Comparison of ENCODE assay signal across 11 cellular contexts in genomic region chr15:57861805-57862586, GRCh38.
DNase-seq lines count a peak whose midpoint lies in the region; ATAC-seq, FAIRE-seq and TF ChIP-seq lines count a peak whose summit lies in the region.
"Had no signal": no experiment of that assay in that cellular context is flagged by ENCODE, and none has a peak within 500 bp of the region (broad histone marks: within the 10 kb centered on the region; RNA-seq: fewer than 3 reads in every experiment).

No MANE protein-coding gene starts in this region.

- H2AK5ac ChIP-seq in H1 (ENCODE audit: low read depth, low read length), result no peak overlapping the region

- CTCF ChIA-PET in H1 (lab: Charles Lee; ENCODE audit: partially characterized antibody), result interaction anchor here (0.7 to 19.0 kb wide), 30 partner anchors 8 to 341 kb away, joined by 3 to 530 read pairs (median 5); partner anchors contain the start of gene ALDH1A2

- H3K4ac ChIP-seq in H1 (replicated peaks; ENCODE audit: insufficient read length, low read depth, low read length), result no peak overlapping the region

- no peak overlapping the region for H2BK120ac ChIP-seq in H1 (replicated peaks; ENCODE audit: low read depth, low read length)

- H2BK20ac ChIP-seq in H1 (ENCODE audit: low read length), result no peak overlapping the region

- POLR2A ChIA-PET in H1 (lab: Charles Lee; ENCODE audit: partially characterized antibody), result interaction anchor here (0.7 kb wide), 1 partner anchor 111 kb away, joined by 3 read pairs; no protein-coding TSS in a partner anchor

- peaks cover 0 to 2% of the 10 kb centered on the region in 2 experiments for H4K20me1 ChIP-seq in H1 (replicated peaks in 1 of 2; ENCODE audit: control insufficient read depth in 1 of 2, insufficient read depth in 2 of 2, low read length in 2 of 2)

- H2AFZ ChIP-seq in H1 (ENCODE audit: low read length), result no peak overlapping the region

- no peak for TF ChIP-seq EP300 in H1 (IDR thresholded peaks at IDR 0.05; ENCODE audit: borderline replicate concordance in 1 of 2, low read depth in 2 of 2, low read length in 2 of 2)
- no peak for TF ChIP-seq EP300 in upper lobe of left lung (IDR thresholded peaks at IDR 0.05)

- H3K36me3 ChIP-seq in H1 (ENCODE audit: control insufficient read depth in 2 of 4, insufficient read depth in 4 of 4, low read length in 3 of 4), result no peaks in the 10 kb centered on the region
- no peaks in the 10 kb centered on the region for H3K36me3 ChIP-seq in upper lobe of left lung
- H3K36me3 ChIP-seq in WERI-Rb-1, result no peaks in the 10 kb centered on the region

- no peak overlapping the region for H2BK12ac ChIP-seq in H1 (ENCODE audit: low read depth, low read length)

- H3K9me3 ChIP-seq in H1 (ENCODE audit: insufficient read depth in 2 of 2, low read depth in 1 of 2, low read length in 1 of 2) (no peaks in the 10 kb centered on the region), upper lobe of left lung (no peaks in the 10 kb centered on the region), WERI-Rb-1 (ENCODE audit: severe bottlenecking) (no peaks in the 10 kb centered on the region)

- no peak overlapping the region for H3K56ac ChIP-seq in H1 (replicated peaks; ENCODE audit: insufficient read length, low read depth, low read length)

- no peak overlapping the region for H2BK5ac ChIP-seq in H1 (ENCODE audit: low read depth, low read length)

- no peak overlapping the region for H3K9ac ChIP-seq in H1 (replicated peaks in 1 of 4; ENCODE audit: extremely low read depth in 1 of 4, low read depth in 3 of 4, low read length in 3 of 4)

- H3K27me3 ChIP-seq in H1 (replicated peaks in 1 of 4; ENCODE audit: control insufficient read depth in 3 of 4, extremely low read depth in 1 of 4, insufficient read depth in 3 of 4, low read length in 3 of 4) (no peaks in the 10 kb centered on the region), upper lobe of left lung (no peaks in the 10 kb centered on the region), WERI-Rb-1 (ENCODE audit: insufficient read depth, low read depth, severe bottlenecking) (no peaks in the 10 kb centered on the region)

- H2BK15ac ChIP-seq in H1 (ENCODE audit: low read length), result no peak overlapping the region

- no peak overlapping the region for H3K18ac ChIP-seq in H1 (ENCODE audit: extremely low read depth, low read length)

- no peak for TF ChIP-seq CTCF in H1 (IDR thresholded peaks at IDR 0.05; ENCODE audit: control extremely low read depth in 1 of 3, insufficient read depth in 1 of 3, low read depth in 1 of 3, low read length in 3 of 3)
- no peak for TF ChIP-seq CTCF in upper lobe of left lung (IDR thresholded peaks at IDR 0.05)
- no peak for TF ChIP-seq CTCF in WERI-Rb-1 (IDR thresholded peaks at IDR 0.05; ENCODE audit: low read depth, low read length)

- no peak overlapping the region for H3K14ac ChIP-seq in H1 (ENCODE audit: insufficient read length)

- 85% methylated on average over 6 of the region's 6 CpGs; no CpG with 5 or more reads in 1 of the 2 experiments for WGBS in H1 (ENCODE audit: extremely low coverage in 1 of 2, insufficient coverage in 1 of 2, insufficient read length in 1 of 2, insufficient replicate concordance in 2 of 2, low coverage in 1 of 2, low lambda C conversion rate in 2 of 2, missing lambda C conversion rate in 1 of 2), 2 experiments
- WGBS in upper lobe of left lung, 2 donors, result 57% methylated on average over 6 of the region's 6 CpGs

- H3K27ac ChIP-seq in H1 (ENCODE audit: low read depth, low read length) (no peak overlapping the region), upper lobe of left lung (no peak overlapping the region), WERI-Rb-1 (no peak overlapping the region)

- no peak for FAIRE-seq in H1 (lab: Jason Lieb, UNC)

- H3K4me3 ChIP-seq in H1 (ENCODE audit: extremely low read depth in 1 of 4, insufficient read depth in 2 of 4, low read depth in 3 of 4, low read length in 4 of 4) (no peak overlapping the region), upper lobe of left lung (no peak overlapping the region), WERI-Rb-1 (ENCODE audit: low read depth, low read length) (no peak overlapping the region)

- H3K79me2 ChIP-seq in H1 (ENCODE audit: control insufficient read depth in 1 of 2, insufficient read depth in 2 of 2, low read length in 2 of 2), result no peaks in the 10 kb centered on the region

- H3K4me1 ChIP-seq in H1 (replicated peaks in 1 of 4; ENCODE audit: control insufficient read depth in 3 of 4, insufficient read depth in 4 of 4, low read length in 3 of 4), result no peaks in the 10 kb centered on the region
- H3K4me1 ChIP-seq in upper lobe of left lung, result no peaks in the 10 kb centered on the region

- TF ChIP-seq RAD21 in H1 (IDR thresholded peaks at IDR 0.05 in 1 of 2, conservative IDR thresholded peaks at IDR 0.05 in 1 of 2; ENCODE audit: low read depth in 2 of 2, low read length in 2 of 2), result no peak

- H4K5ac ChIP-seq in H1 (ENCODE audit: insufficient read length, low read depth, low read length), result no peak overlapping the region

- no peak for ATAC-seq in upper lobe of left lung (ENCODE audit: low FRiP score in 2 of 2)
- ATAC-seq: naive thymus-derived CD8-positive, alpha-beta T cell had no signal

- no peak overlapping the region for H4K8ac ChIP-seq in H1 (ENCODE audit: extremely low read depth, insufficient read depth, low read length)

- no peak overlapping the region for H3K23ac ChIP-seq in H1 (ENCODE audit: insufficient read length)

- H3K23me2 ChIP-seq in H1 (ENCODE audit: low read depth, low read length), result no peaks in the 10 kb centered on the region

- H3K79me1 ChIP-seq in H1 (ENCODE audit: low read depth, low read length), result no peaks in the 10 kb centered on the region

- TF ChIP-seq POLR2A in H1 (IDR thresholded peaks at IDR 0.05; ENCODE audit: control extremely low read depth in 1 of 2, low read depth in 2 of 2, low read length in 2 of 2), result no peak
- no peak for TF ChIP-seq POLR2A in upper lobe of left lung (IDR thresholded peaks at IDR 0.05)

- H3K4me2 ChIP-seq in H1 (ENCODE audit: insufficient read depth in 1 of 2, low read depth in 2 of 2, low read length in 2 of 2), result no peak overlapping the region

- DNase-seq in Daoy (ENCODE audit: low read depth) (peak; percentile 67), NCI-H226 (peak; percentile 83), H1 (ENCODE audit: low read depth in 1 of 2, low spot score in 2 of 2) (no peak), myocyte (ENCODE audit: low read depth) (peak; percentile 76), NCI-H146 treated with DMSO at 0.1 percent for 48 hours (lab: John Stamatoyannopoulos, UW; ENCODE audit: unreplicated experiment) (no peak), upper lobe of left lung (no peak), ecto neural progenitor cell (ENCODE audit: low spot score) (no peak), WERI-Rb-1 (no peak)
- DNase-seq: activated CD4-positive, alpha-beta T cell treated with anti-CD3 and anti-CD28 coated beads, Interleukin-2, amount 50 U/mL, for 4 hours; effector CD4-positive, alpha-beta T cell had no signal

- no peak overlapping the region for H4K91ac ChIP-seq in H1 (replicated peaks; ENCODE audit: insufficient read length, low read length)

TF ChIP-seq in H1, 55 proteins besides CTCF, POLR2A, EP300 and RAD21:
- no peak for TF ChIP-seq JUN (IDR thresholded peaks at IDR 0.05; ENCODE audit: low read depth, low read length)
- TF ChIP-seq MAFK (IDR thresholded peaks at IDR 0.05; ENCODE audit: low read depth, low read length), result peak; percentile 43; the same call in 1 of the 2 replicates
TF ChIP-seq in H1: peak in this region for 1.

Comparison
In these comparisons a context has a peak if more than half of its experiments do, and no peak if none do; other contexts are left out.
1. DNase-seq: peak in Daoy (single experiment), NCI-H226 (single experiment) and myocyte (single experiment); none in H1 (0 of 2), NCI-H146 treated with DMSO at 0.1 percent for 48 hours (single experiment), upper lobe of left lung (0 of 2), ecto neural progenitor cell (single experiment) and WERI-Rb-1 (single experiment).